In genomic region chr1:1429671-1430073, GRCh38 we compare ENCODE assay signal across 1 cellular context.
TF ChIP-seq lines count a peak whose summit lies in the region.

No MANE protein-coding gene starts in this region.

TF ChIP-seq in endothelial cell of umbilical vein, 7 proteins besides CTCF, POLR2A, EP300 and RAD21:
- TF ChIP-seq FOS (IDR thresholded peaks at IDR 0.05; ENCODE audit: borderline replicate concordance, insufficient read depth, low read length) (no peak), POLR2AphosphoS5 (IDR thresholded peaks at IDR 0.05; ENCODE audit: insufficient read depth, low read depth, low read length) (no peak), MYC (IDR thresholded peaks at IDR 0.05; ENCODE audit: low read depth, low read length) (no peak), MAX (IDR thresholded peaks at IDR 0.05; ENCODE audit: insufficient read depth, insufficient read length) (no peak), GATA2 (IDR thresholded peaks at IDR 0.05; ENCODE audit: insufficient read depth, insufficient read length, low read depth, low read length) (no peak), EZH2 (IDR thresholded peaks at IDR 0.05; ENCODE audit: borderline replicate concordance, low read depth, low read length, severe bottlenecking) (no peak), JUN (IDR thresholded peaks at IDR 0.05; ENCODE audit: borderline replicate concordance, insufficient read depth, insufficient read length, low read depth) (no peak)
